In the genomic region with DNA sequence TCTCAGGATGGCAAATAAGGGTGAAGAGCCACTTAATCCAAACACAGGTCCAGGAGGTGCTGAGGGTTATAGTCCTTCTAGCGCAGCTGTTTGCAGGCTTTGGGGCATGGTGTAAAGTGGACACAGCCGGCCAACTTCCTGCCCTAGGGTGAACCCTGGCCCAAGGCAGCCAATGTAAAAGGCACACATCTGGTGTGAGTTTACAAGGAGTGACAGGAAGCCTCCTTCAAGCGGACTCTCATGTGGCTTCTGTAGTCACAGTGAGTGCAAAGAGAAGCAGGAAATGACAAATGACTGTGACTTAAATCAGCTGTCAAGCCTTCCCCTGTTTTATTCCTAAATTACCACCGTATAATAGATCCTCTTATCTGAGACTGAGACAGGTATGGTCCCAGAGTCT, we compare ENCODE assay signal across 11 cellular contexts.
DNase-seq lines count a peak whose midpoint lies in the region; ATAC-seq and TF ChIP-seq lines count a peak whose summit lies in the region.
"Had no signal": no experiment of that assay in that cellular context is flagged by ENCODE, and none has a peak within 500 bp of the region (broad histone marks: within the 10 kb centered on the region; RNA-seq: fewer than 3 reads in every experiment).

No MANE protein-coding gene starts in this region.

- peaks cover 0 to 3% (median 0%) of the 10 kb centered on the region in 7 donors for H3K9me3 Mint-ChIP-seq in CD4-positive, CD25-positive, alpha-beta regulatory T cell
- H3K9me3 Mint-ChIP-seq in HFFc6 (no peaks in the 10 kb centered on the region), progenitor cell of endocrine pancreas (ENCODE audit: low read depth) (no peaks in the 10 kb centered on the region)
- H3K9me3 Mint-ChIP-seq: naive B cell had no signal

- H3K36me3 ChIP-seq in CD4-positive, CD25-positive, alpha-beta regulatory T cell (ENCODE audit: control insufficient read depth, insufficient read depth, low read length): no peaks in the 10 kb centered on the region
- H3K36me3 ChIP-seq: thyroid gland had no signal

- H3K9me3 ChIP-seq in CD4-positive, CD25-positive, alpha-beta regulatory T cell (ENCODE audit: control insufficient read depth in 2 of 2, low read length in 2 of 2): no peaks in the 10 kb centered on the region
- H3K9me3 ChIP-seq: thyroid gland had no signal

- H3K27me3 ChIP-seq in CD4-positive, CD25-positive, alpha-beta regulatory T cell (ENCODE audit: control insufficient read depth, insufficient read depth, low read length): peaks cover 9% of the 10 kb centered on the region
- H3K27me3 ChIP-seq: thyroid gland had no signal

- H3K4me1 Mint-ChIP-seq in CD4-positive, CD25-positive, alpha-beta regulatory T cell: peaks cover 2 to 10% (median 6%) of the 10 kb centered on the region in 4 donors
- H3K4me1 Mint-ChIP-seq in HFFc6 (ENCODE audit: low read depth): peaks cover 9% of the 10 kb centered on the region
- H3K4me1 Mint-ChIP-seq in progenitor cell of endocrine pancreas (ENCODE audit: low read depth): peaks cover 33% of the 10 kb centered on the region
- H3K4me1 Mint-ChIP-seq: naive B cell had no signal

- TF ChIP-seq CTCF in HFFc6 (IDR thresholded peaks at IDR 0.05) (no peak), progenitor cell of endocrine pancreas (IDR thresholded peaks at IDR 0.05; ENCODE audit: unreplicated experiment) (no peak)

- no peaks in the 10 kb centered on the region for H3K36me3 Mint-ChIP-seq in CD4-positive, CD25-positive, alpha-beta regulatory T cell
- no peaks in the 10 kb centered on the region for H3K36me3 Mint-ChIP-seq in HFFc6 (ENCODE audit: low read depth)
- H3K36me3 Mint-ChIP-seq in progenitor cell of endocrine pancreas (ENCODE audit: insufficient read depth): no peaks in the 10 kb centered on the region
- H3K36me3 Mint-ChIP-seq: naive B cell had no signal

- no peaks in the 10 kb centered on the region for H3K4me1 ChIP-seq in CD4-positive, CD25-positive, alpha-beta regulatory T cell (ENCODE audit: control insufficient read depth, insufficient read depth, low read length, poor library complexity, severe bottlenecking)
- H3K4me1 ChIP-seq: thyroid gland had no signal

- no peak overlapping the region for H3K27ac Mint-ChIP-seq in CD4-positive, CD25-positive, alpha-beta regulatory T cell
- no peak overlapping the region for H3K27ac Mint-ChIP-seq in HFFc6
- H3K27ac Mint-ChIP-seq in progenitor cell of endocrine pancreas: no peak overlapping the region

- no peak overlapping the region for H3K27ac ChIP-seq in CD4-positive, CD25-positive, alpha-beta regulatory T cell (ENCODE audit: insufficient read depth, low read length, poor library complexity, severe bottlenecking)
- H3K27ac ChIP-seq: thyroid gland had no signal

- DNase-seq in CD4-positive, CD25-positive, alpha-beta regulatory T cell: peak in 1 of 3 donors; percentile 54
- peak; percentile 47 for DNase-seq in GF-D8 (lab: John Stamatoyannopoulos, UW)
- peak; percentile 81 for DNase-seq in NCI-H510A treated with DMSO at 0.1 percent for 48 hours (lab: John Stamatoyannopoulos, UW)
- peak; percentile 6 for DNase-seq in fibroblast of gingiva (ENCODE audit: low read depth)
- DNase-seq in HFFc6: no peak
- DNase-seq in progenitor cell of endocrine pancreas (ENCODE audit: low spot score, unreplicated experiment): no peak
- DNase-seq in globus pallidus (ENCODE audit: low spot score): no peak
- no peak for DNase-seq in ACHN
- DNase-seq: naive B cell, NCI-H1436 treated with DMSO at 0.1 percent for 48 hours, thyroid gland had no signal

- no peak overlapping the region for H3K4me3 Mint-ChIP-seq in CD4-positive, CD25-positive, alpha-beta regulatory T cell
- H3K4me3 Mint-ChIP-seq in HFFc6 (no peak overlapping the region), progenitor cell of endocrine pancreas (ENCODE audit: low read depth) (no peak overlapping the region)

- peaks cover 10% of the 10 kb centered on the region for H3K27me3 Mint-ChIP-seq in CD4-positive, CD25-positive, alpha-beta regulatory T cell
- peaks cover 6% of the 10 kb centered on the region for H3K27me3 Mint-ChIP-seq in HFFc6 (ENCODE audit: insufficient read depth)
- H3K27me3 Mint-ChIP-seq in progenitor cell of endocrine pancreas: no peaks in the 10 kb centered on the region
- H3K27me3 Mint-ChIP-seq: naive B cell had no signal

- H3K4me3 ChIP-seq in CD4-positive, CD25-positive, alpha-beta regulatory T cell (ENCODE audit: low read depth, low read length): no peak overlapping the region
- H3K4me3 ChIP-seq: thyroid gland had no signal

- peak; percentile 50 to 67 for ATAC-seq in CD4-positive, CD25-positive, alpha-beta regulatory T cell (ENCODE audit: low read depth in 2 of 2)

- in situ Hi-C loops in ACHN (cut with HindIII; ENCODE audit: low pct_ligation_motif_present, low pct_unique_long_range_greater_than_20kb, low sequenced_read_pairs): no loop called here

Comparison
In these comparisons a context has a peak if more than half of its experiments do, and no peak if none do; other contexts are left out.
1. DNase-seq: peak in GF-D8 (single experiment), NCI-H510A treated with DMSO at 0.1 percent for 48 hours (single experiment) and fibroblast of gingiva (single experiment); none in HFFc6 (single experiment), progenitor cell of endocrine pancreas (single experiment), globus pallidus (single experiment) and ACHN (single experiment).